Comparison of ENCODE assay signal across 19 cellular contexts in genomic region chr6:1076531-1077453, GRCh38.
DNase-seq lines count a peak whose midpoint lies in the region; ATAC-seq, FAIRE-seq and TF ChIP-seq lines count a peak whose summit lies in the region.
"Had no signal": no experiment of that assay in that cellular context is flagged by ENCODE, and none has a peak within 500 bp of the region (broad histone marks: within the 10 kb centered on the region; RNA-seq: fewer than 3 reads in every experiment).

No MANE protein-coding gene starts in this region.

- H3K9me3 ChIP-seq in lower lobe of right lung (no peaks in the 10 kb centered on the region), small intestine (ENCODE audit: control insufficient read depth, low read depth) (no peaks in the 10 kb centered on the region)
- H3K9me3 ChIP-seq: A549 had no signal

- H3K4me3 Mint-ChIP-seq in GM23338: no peak overlapping the region

- intact Hi-C loops in lower lobe of right lung (cut with DNase I): no loop called here

- H3K27me3 Mint-ChIP-seq in GM23338 (ENCODE audit: insufficient read depth, low read depth, poor library complexity): peaks cover 2% of the 10 kb centered on the region

- no peaks in the 10 kb centered on the region for H4K20me1 ChIP-seq in GM23338 (replicated peaks; ENCODE audit: insufficient read depth)

- no peak overlapping the region for H3K4me2 ChIP-seq in GM23338
- H3K4me2 ChIP-seq: A549 had no signal

- H3K36me3 Mint-ChIP-seq in GM23338 (ENCODE audit: low read depth): no peaks in the 10 kb centered on the region
- H3K36me3 Mint-ChIP-seq in activated naive CD4-positive, alpha-beta T cell treated with anti-CD3 and anti-CD28 coated beads, Interleukin-2, amount 50 U/mL, for 72 hours: no peaks in the 10 kb centered on the region

- no peaks in the 10 kb centered on the region for H3K27me3 ChIP-seq in GM23338 (ENCODE audit: insufficient read depth)
- H3K27me3 ChIP-seq in lower lobe of right lung (ENCODE audit: low read depth): no peaks in the 10 kb centered on the region
- H3K27me3 ChIP-seq in small intestine (ENCODE audit: control insufficient read depth in 2 of 2, insufficient read depth in 2 of 2, low read length in 2 of 2): no peaks in the 10 kb centered on the region

- ATAC-seq in GM23338 (peak; percentile 55), lower lobe of right lung (peak; percentile 42 to 81), GM18858 (IDR thresholded peaks at IDR 0.05; ENCODE audit: unreplicated experiment) (no peak)
- no peak for ATAC-seq in activated naive CD4-positive, alpha-beta T cell treated with anti-CD3 and anti-CD28 coated beads, Interleukin-2, amount 50 U/mL, for 72 hours
- ATAC-seq: A549, Panc1 had no signal

- H3K4me1 ChIP-seq in GM23338 (ENCODE audit: insufficient read depth) (no peaks in the 10 kb centered on the region), lower lobe of right lung (peaks cover 6% of the 10 kb centered on the region), small intestine (ENCODE audit: control insufficient read depth in 2 of 2, insufficient read depth in 1 of 2, low read depth in 1 of 2, low read length in 1 of 2) (peaks cover 0 to 8% of the 10 kb centered on the region in 2 donors)
- H3K4me1 ChIP-seq: A549 had no signal

- H3K36me3 ChIP-seq in GM23338 (ENCODE audit: insufficient read depth): no peaks in the 10 kb centered on the region
- no peaks in the 10 kb centered on the region for H3K36me3 ChIP-seq in lower lobe of right lung
- H3K36me3 ChIP-seq in small intestine (ENCODE audit: control insufficient read depth in 2 of 2, insufficient read depth in 2 of 2, low read length in 2 of 2): no peaks in the 10 kb centered on the region

- no peak for DNase-seq in GM23338 (ENCODE audit: low spot score)
- DNase-seq in amniotic epithelial cell (ENCODE audit: low read depth): peak; percentile 79
- DNase-seq in lower lobe of right lung: no peak
- peak; percentile 51 for DNase-seq in small intestine
- no peak for DNase-seq in activated naive CD4-positive, alpha-beta T cell treated with anti-CD3 and anti-CD28 coated beads, Interleukin-2, amount 50 U/mL, for 72 hours (ENCODE audit: low spot score in 2 of 2)
- DNase-seq in SKM-1 (lab: John Stamatoyannopoulos, UW; ENCODE audit: unreplicated experiment): no peak
- no peak for DNase-seq in activated effector memory CD4-positive, alpha-beta T cell treated with anti-CD3 and anti-CD28 coated beads, Interleukin-2, amount 50 U/mL, for 16 hours
- DNase-seq: C1 segment of cervical spinal cord, GF-D8, NCI-H1092, NCI-H146, NCI-H226, NCI-H524 treated with DMSO at 0.1 percent for 48 hours had no signal

- no peaks in the 10 kb centered on the region for H3K4me1 Mint-ChIP-seq in GM23338

- no peak for FAIRE-seq in small intestine (lab: Jason Lieb, UNC)
- FAIRE-seq: A549, GM12891, GM18507, H1 had no signal

- no peaks in the 10 kb centered on the region for H3K79me2 ChIP-seq in GM23338 (replicated peaks; ENCODE audit: insufficient read depth)

- H3K9me2 ChIP-seq in GM23338 (ENCODE audit: insufficient read depth): no peaks in the 10 kb centered on the region

- no peaks in the 10 kb centered on the region for H3F3A ChIP-seq in GM23338 (replicated peaks; ENCODE audit: low read depth)

- TF ChIP-seq CTCF in GM23338 (conservative IDR thresholded peaks at IDR 0.05; ENCODE audit: low read depth in 2 of 2) (no peak), lower lobe of right lung (IDR thresholded peaks at IDR 0.05) (no peak)

- 39 to 64% (median 53%) methylated on average over 17 of the region's 17 CpGs for WGBS in small intestine, 3 donors

- no peaks in the 10 kb centered on the region for H3K9me3 Mint-ChIP-seq in GM23338
- no peaks in the 10 kb centered on the region for H3K9me3 Mint-ChIP-seq in activated naive CD4-positive, alpha-beta T cell treated with anti-CD3 and anti-CD28 coated beads, Interleukin-2, amount 50 U/mL, for 72 hours

- H3K4me3 ChIP-seq in GM23338 (no peak overlapping the region), lower lobe of right lung (no peak overlapping the region), small intestine (ENCODE audit: low read depth in 1 of 2, low read length in 2 of 2) (no peak overlapping the region)
- H3K4me3 ChIP-seq: A549 had no signal

- no peak overlapping the region for H3K27ac Mint-ChIP-seq in GM23338
- H3K27ac Mint-ChIP-seq in activated naive CD4-positive, alpha-beta T cell treated with anti-CD3 and anti-CD28 coated beads, Interleukin-2, amount 50 U/mL, for 72 hours: no peak overlapping the region

- no peak overlapping the region for H3K27ac ChIP-seq in GM23338 (ENCODE audit: low read depth)
- H3K27ac ChIP-seq in lower lobe of right lung: peak overlapping the region; percentile 5
- no peak overlapping the region for H3K27ac ChIP-seq in small intestine (ENCODE audit: low read depth in 1 of 2, low read length in 1 of 2)
- H3K27ac ChIP-seq: A549 had no signal

- H2AFZ ChIP-seq in GM23338: peak overlapping the region; percentile 72; the same call in 1 of the 2 replicates

TF ChIP-seq in GM23338, 12 proteins besides CTCF, POLR2A, EP300 and RAD21:
- no peak for TF ChIP-seq STAT1 (IDR thresholded peaks at IDR 0.05; ENCODE audit: unreplicated experiment)

Comparison
In these comparisons a context has a peak if more than half of its experiments do, and no peak if none do; other contexts are left out.
1. ATAC-seq: peak in GM23338 (single experiment) and lower lobe of right lung (2 of 2); none in activated naive CD4-positive, alpha-beta T cell treated with anti-CD3 and anti-CD28 coated beads, Interleukin-2, amount 50 U/mL, for 72 hours (0 of 2) and GM18858 (single experiment).
2. DNase-seq: peak in amniotic epithelial cell (single experiment) and small intestine (single experiment); none in GM23338 (single experiment), lower lobe of right lung (single experiment), activated naive CD4-positive, alpha-beta T cell treated with anti-CD3 and anti-CD28 coated beads, Interleukin-2, amount 50 U/mL, for 72 hours (0 of 2), SKM-1 (single experiment) and activated effector memory CD4-positive, alpha-beta T cell treated with anti-CD3 and anti-CD28 coated beads, Interleukin-2, amount 50 U/mL, for 16 hours (single experiment).